Comparison of ENCODE assay signal across 29 cellular contexts in the genomic region with DNA sequence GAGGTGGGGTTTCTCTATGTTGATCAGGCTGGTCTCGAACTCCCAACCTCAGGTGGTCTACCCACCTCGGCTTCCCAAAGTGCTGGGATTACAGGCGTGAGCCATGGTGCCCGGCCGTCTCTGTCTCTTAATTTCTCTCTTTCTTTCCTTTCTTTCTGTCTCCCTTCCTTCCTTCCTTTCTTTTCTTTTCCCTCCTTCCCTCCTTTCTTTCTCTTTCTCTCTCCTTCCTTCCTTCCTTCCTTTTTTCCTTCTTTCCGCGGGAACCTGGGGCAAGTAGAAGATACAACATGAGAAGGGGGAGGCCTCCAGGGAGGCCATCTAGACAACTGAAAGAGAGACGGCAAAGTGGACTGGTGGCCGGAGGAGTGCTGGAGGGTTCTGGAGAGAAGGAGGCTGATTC. TPM values are rescaled to one million over a fixed set of nuclear protein-coding genes. Genes with fewer than 3 reads are reported as not detected.
"Had no signal": no experiment of that assay in that cellular context is flagged by ENCODE, and none has a peak within 500 bp of the region (broad histone marks: within the 10 kb centered on the region; RNA-seq: fewer than 3 reads in every experiment).

No MANE protein-coding gene starts in this region.

- H3K4me1 Mint-ChIP-seq: stimulated activated naive CD8-positive, alpha-beta T cell treated with anti-CD3 and anti-CD28 coated beads, Interleukin-15, amount 100 ng/mL, for 72 hours had no signal

- H3K27me3 ChIP-seq: colonic mucosa, gastrocnemius medialis, pancreas, right lobe of liver, suprapubic skin, transverse colon, vagina had no signal

- H3K4me3 ChIP-seq: colonic mucosa, gastrocnemius medialis, lower lobe of right lung, pancreas, right lobe of liver, suprapubic skin, transverse colon, vagina had no signal

- H3K36me3 ChIP-seq: colonic mucosa, gastrocnemius medialis, lower lobe of right lung, pancreas, right lobe of liver, suprapubic skin, transverse colon, vagina had no signal

- H3K9me3 Mint-ChIP-seq: dendritic cell treated with granulocyte-macrophage colony-stimulating factor and Interleukin-4, amounts not matched to agents 40 ng/mL and 50 ng/mL, for 4 days; endodermal cell; natural killer cell; stimulated activated naive CD8-positive, alpha-beta T cell treated with anti-CD3 and anti-CD28 coated beads, Interleukin-15, amount 100 ng/mL, for 72 hours had no signal

- H3K27me3 Mint-ChIP-seq: dendritic cell treated with granulocyte-macrophage colony-stimulating factor and Interleukin-4, amounts not matched to agents 40 ng/mL and 50 ng/mL, for 4 days; stimulated activated naive CD8-positive, alpha-beta T cell treated with anti-CD3 and anti-CD28 coated beads, Interleukin-15, amount 100 ng/mL, for 72 hours had no signal

- H3K4me1 ChIP-seq: colonic mucosa, gastrocnemius medialis, lower lobe of right lung, pancreas, suprapubic skin, transverse colon, vagina had no signal

- DNase-seq: colonic mucosa; effector CD8-positive, alpha-beta T cell; endodermal cell; foreskin fibroblast; gastrocnemius medialis; head of caudate nucleus; left ventricle myocardium superior; lower lobe of right lung; natural killer cell; nucleus accumbens; pancreas; small intestine; stimulated activated CD4-positive, alpha-beta T cell treated with anti-CD3 and anti-CD28 coated beads, Interleukin-15, amount 100 ng/mL, for 24 hours; stimulated activated CD4-positive, alpha-beta T cell treated with anti-CD3 and anti-CD28 coated beads, Interleukin-2, amount 100 ng/mL, for 48 hours; stimulated activated naive CD4-positive, alpha-beta T cell; stimulated activated naive CD8-positive, alpha-beta T cell treated with anti-CD3 and anti-CD28 coated beads, Interleukin-15, amount 100 ng/mL, for 72 hours; transverse colon had no signal

- H3K27ac ChIP-seq: colonic mucosa, epithelial cell of prostate, gastrocnemius medialis, lower lobe of right lung, pancreas, right lobe of liver, suprapubic skin, transverse colon, vagina had no signal

- H3K4me3 Mint-ChIP-seq: dendritic cell treated with granulocyte-macrophage colony-stimulating factor and Interleukin-4, amounts not matched to agents 40 ng/mL and 50 ng/mL, for 4 days; endodermal cell; natural killer cell; stimulated activated naive CD8-positive, alpha-beta T cell treated with anti-CD3 and anti-CD28 coated beads, Interleukin-15, amount 100 ng/mL, for 72 hours had no signal

- H3K36me3 Mint-ChIP-seq: natural killer cell had no signal

- FAIRE-seq: keratinocyte, pancreas, small intestine had no signal

- H3K27ac Mint-ChIP-seq: dendritic cell treated with granulocyte-macrophage colony-stimulating factor and Interleukin-4, amounts not matched to agents 40 ng/mL and 50 ng/mL, for 4 days; endodermal cell; natural killer cell had no signal

- ATAC-seq: esophagus mucosa; gastrocnemius medialis; left ventricle myocardium superior; lower lobe of right lung; natural killer cell; pancreas; stimulated activated naive CD8-positive, alpha-beta T cell treated with anti-CD3 and anti-CD28 coated beads, Interleukin-15, amount 100 ng/mL, for 72 hours had no signal

- H3K9me3 ChIP-seq: colonic mucosa, gastrocnemius medialis, lower lobe of right lung, pancreas, right lobe of liver, suprapubic skin, transverse colon, vagina had no signal

RNA-seq across cellular contexts. Expression of gene CCL25, which starts 31.9 kb away (rescaled TPM):
- total RNA-seq: colonic mucosa, endodermal cell, esophagus mucosa, gastrocnemius medialis, glomerular endothelial cell, left ventricle myocardium superior, lower lobe of right lung, mesenteric fat pad, pancreas, posterior vena cava, pulmonary artery endothelial cell, suprapubic skin, transverse colon, ureter, vagina had no signal
- polyA plus RNA-seq: keratinocyte had no signal
